ENCODE assay signal across 8 cellular contexts in the genomic region with DNA sequence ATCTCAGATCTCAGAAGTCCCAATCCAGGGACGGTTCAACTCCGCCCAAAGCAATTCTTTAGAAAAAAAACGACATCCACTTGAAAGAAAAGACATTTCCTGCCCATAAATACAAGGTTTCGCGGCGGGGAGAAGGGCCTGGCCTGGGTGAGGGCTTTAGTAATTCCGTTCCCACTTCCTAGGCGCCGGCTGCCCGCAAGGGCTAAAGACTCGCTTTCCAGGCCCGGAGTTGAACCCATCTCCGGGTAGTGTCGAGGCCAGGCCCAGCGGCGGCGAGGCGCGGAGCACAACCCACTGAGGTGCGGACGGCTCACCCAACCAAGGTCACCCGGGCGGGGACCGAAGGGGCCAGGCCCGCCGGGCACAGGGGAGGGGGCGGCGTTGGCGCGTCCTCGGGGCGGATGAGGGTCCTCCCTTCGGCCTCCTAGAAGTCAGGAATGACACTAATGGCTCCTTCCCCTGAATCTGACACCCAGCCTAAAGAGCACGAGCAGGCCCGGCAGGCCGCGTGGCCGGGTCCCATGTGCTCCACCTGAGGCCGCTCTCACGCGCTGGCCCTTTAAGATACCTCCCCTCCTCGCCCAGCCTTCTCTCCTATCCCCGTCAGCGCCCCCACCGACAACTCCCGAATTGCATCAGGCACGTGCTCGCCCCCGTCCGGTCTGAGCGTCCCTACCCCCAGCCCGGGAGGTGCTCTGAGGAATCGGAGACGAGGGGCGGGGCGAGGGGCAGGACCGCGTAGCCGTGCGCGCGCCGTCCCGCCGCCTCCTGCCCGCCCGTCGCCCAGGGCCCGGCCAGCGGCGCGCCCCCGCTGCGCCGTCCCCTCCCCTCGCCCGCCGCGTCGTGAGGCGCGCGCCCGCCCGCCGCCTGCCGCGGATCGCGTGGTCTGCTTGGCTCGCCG. TPM values are rescaled to one million over a fixed set of nuclear protein-coding genes. Genes with fewer than 3 reads are reported as not detected.
DNase-seq lines count a peak whose midpoint lies in the region; ATAC-seq and TF ChIP-seq lines count a peak whose summit lies in the region.

No MANE protein-coding gene starts in this region.

- H3K27ac ChIP-seq in HUES48 (ENCODE audit: low read depth, low read length) (peak overlapping the region; percentile 94), endodermal cell (ENCODE audit: low read depth, low read length) (peak overlapping the region; percentile 83)

- H3K9me3 ChIP-seq in HUES48 (ENCODE audit: control insufficient read depth, insufficient read depth, low read length) (no peaks in the 10 kb centered on the region), endodermal cell (ENCODE audit: control insufficient read depth, low read length) (no peaks in the 10 kb centered on the region)

- H3K36me3 ChIP-seq in HUES48 (ENCODE audit: control insufficient read depth, insufficient read depth, low read length) (no peaks in the 10 kb centered on the region), endodermal cell (ENCODE audit: control insufficient read depth, insufficient read depth, low read length) (no peaks in the 10 kb centered on the region)

- H3K27ac Mint-ChIP-seq in endodermal cell: peak overlapping the region; percentile 90

- peak overlapping the region; percentile 96 for H3K4me3 ChIP-seq in HUES48 (ENCODE audit: low read depth, low read length)
- H3K4me3 ChIP-seq in endodermal cell (ENCODE audit: low read length): peak overlapping the region; percentile 71

- H3K27me3 Mint-ChIP-seq in endodermal cell (ENCODE audit: insufficient read depth): no peaks in the 10 kb centered on the region

- H3K4me1 ChIP-seq in HUES48 (ENCODE audit: control insufficient read depth, insufficient read depth, low read length): peaks cover 35% of the 10 kb centered on the region
- peaks cover 14% of the 10 kb centered on the region for H3K4me1 ChIP-seq in endodermal cell (ENCODE audit: control insufficient read depth, insufficient read depth, low read length)

- 5 to 6% methylated on average over 11 to 91 of the region's 92 CpGs for WGBS in endodermal cell (ENCODE audit: insufficient coverage in 1 of 2, insufficient read length in 1 of 2), 2 experiments

- H3K9ac ChIP-seq in HUES48 (ENCODE audit: low read depth, low read length) (peak overlapping the region; percentile 79), endodermal cell (ENCODE audit: extremely low read depth, low read length, poor library complexity, severe bottlenecking) (peak overlapping the region; percentile 18)

- peak overlapping the region; percentile 98 for H3K4me3 Mint-ChIP-seq in endodermal cell

- no peaks in the 10 kb centered on the region for H3K27me3 ChIP-seq in HUES48 (ENCODE audit: control insufficient read depth, insufficient read depth, low read length)
- no peaks in the 10 kb centered on the region for H3K27me3 ChIP-seq in endodermal cell (ENCODE audit: control insufficient read depth, insufficient read depth, low read length, poor library complexity, severe bottlenecking)

- peak; percentile 91 for ATAC-seq in GM21423 (IDR thresholded peaks at IDR 0.05; ENCODE audit: unreplicated experiment)

- TF ChIP-seq CTCF in endodermal cell (conservative IDR thresholded peaks at IDR 0.05): peak; percentile 62

- peaks cover 36% of the 10 kb centered on the region for H3K4me1 Mint-ChIP-seq in endodermal cell

- no peaks in the 10 kb centered on the region for H3K36me3 Mint-ChIP-seq in endodermal cell (ENCODE audit: low read depth)

- no peaks in the 10 kb centered on the region for H3K9me3 Mint-ChIP-seq in endodermal cell

- DNase-seq in DMS 273 (lab: John Stamatoyannopoulos, UW; ENCODE audit: unreplicated experiment): peak; percentile 100
- peak; percentile 99 for DNase-seq in NOMO-1 treated with dmso at 0.1 percent for 144 hours (lab: John Stamatoyannopoulos, UW; ENCODE audit: unreplicated experiment)
- peak; percentile 97 for DNase-seq in activated CD8-positive, alpha-beta memory T cell treated with anti-CD3 and anti-CD28 coated beads, Interleukin-2, amount 50 U/mL, for 24 hours (ENCODE audit: extremely low read depth)
- DNase-seq in endodermal cell: peak; percentile 100
- DNase-seq in mesenteric fat pad (ENCODE audit: low spot score): peak; percentile 98
- DNase-seq in stimulated activated CD8-positive, alpha-beta memory T cell treated with anti-CD3 and anti-CD28 coated beads, Interleukin-15, amount 100 ng/mL, for 1 hour (ENCODE audit: low read depth): peak; percentile 98

RNA-seq across cellular contexts. Expression of gene LARP1, which starts 0.5 kb away (rescaled TPM):
- total RNA-seq in endodermal cell (100 to 1,000 TPM; 193 to 273 TPM), mesenteric fat pad (202 TPM)
- 115 TPM for polyA plus RNA-seq in endodermal cell (2013, experiment 1 of 2)
- polyA plus RNA-seq in endodermal cell (2013, experiment 2 of 2): 107 TPM

Comparison
In these comparisons a context has a peak if more than half of its experiments do, and no peak if none do; other contexts are left out.
1. Peak in every context shown above with its lines: DNase-seq, ATAC-seq, H3K4me3 ChIP-seq and H3K27ac ChIP-seq.